ENCODE assay signal across 14 cellular contexts in the genomic region with DNA sequence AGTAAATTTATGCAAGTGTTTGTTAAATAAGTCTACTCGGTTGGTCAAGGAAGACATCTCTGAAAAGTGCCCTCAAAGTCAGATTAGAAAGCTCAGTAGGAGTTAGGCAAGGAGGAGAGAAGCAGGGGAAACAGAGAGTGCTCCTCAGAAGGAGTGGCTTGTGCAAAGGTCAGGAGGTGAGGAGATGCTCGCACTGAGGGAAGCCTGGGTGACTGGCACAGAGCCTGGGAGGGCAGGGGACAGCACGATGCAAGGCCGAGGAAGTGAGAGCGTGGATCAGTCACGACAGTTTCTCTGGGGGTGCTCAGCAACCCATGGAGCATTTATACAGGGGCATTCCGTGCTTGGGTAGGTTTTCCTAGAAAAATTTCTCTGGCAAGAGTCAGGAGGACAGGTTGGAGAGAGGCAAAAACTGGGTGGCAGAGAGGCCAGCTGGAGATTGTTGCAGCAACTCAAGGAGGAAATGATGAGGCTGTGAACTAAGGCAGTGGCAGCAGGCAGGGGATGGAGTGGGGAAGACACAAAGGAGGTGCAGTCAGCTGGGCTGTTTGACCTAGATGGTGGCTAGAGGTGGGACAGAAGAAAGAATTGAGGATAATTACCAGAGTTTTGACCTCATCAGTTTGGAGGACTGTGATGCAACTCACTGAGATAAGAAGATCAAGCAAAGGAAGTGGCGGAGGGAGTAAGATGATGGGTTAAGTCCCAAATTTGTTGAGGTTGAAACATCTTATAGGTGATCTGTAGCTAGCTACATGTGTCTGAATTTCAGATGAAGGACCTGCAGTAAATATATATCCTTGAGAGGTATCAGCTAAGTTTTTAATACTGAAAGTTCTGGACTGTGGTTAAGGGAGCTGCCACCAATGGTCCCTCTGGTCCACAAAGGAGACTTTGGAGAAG. TPM values are rescaled to one million over a fixed set of nuclear protein-coding genes. Genes with fewer than 3 reads are reported as not detected.
DNase-seq lines count a peak whose midpoint lies in the region; ATAC-seq and TF ChIP-seq lines count a peak whose summit lies in the region.
"Had no signal": no experiment of that assay in that cellular context is flagged by ENCODE, and none has a peak within 500 bp of the region (broad histone marks: within the 10 kb centered on the region; RNA-seq: fewer than 3 reads in every experiment).

No MANE protein-coding gene starts in this region.

- H3K4me3 Mint-ChIP-seq in activated CD8-positive, alpha-beta memory T cell treated with anti-CD3 and anti-CD28 coated beads, Interleukin-2, amount 10 ng/mL, durations not matched to agents 7 days and 5 days: peak overlapping the region; percentile 1
- peak overlapping the region; percentile 70 for H3K4me3 Mint-ChIP-seq in T-helper 2 cell treated with Interferon-gamma antibody and Interleukin-4, amounts not matched to agents 5 μg/mL and 100 μg/mL, for 36 hours

- peaks cover 75% of the 10 kb centered on the region for H3K4me1 Mint-ChIP-seq in activated CD8-positive, alpha-beta memory T cell treated with anti-CD3 and anti-CD28 coated beads, Interleukin-2, amount 10 ng/mL, durations not matched to agents 7 days and 5 days
- peaks cover 52% of the 10 kb centered on the region for H3K4me1 Mint-ChIP-seq in T-helper 2 cell treated with Interferon-gamma antibody and Interleukin-4, amounts not matched to agents 5 μg/mL and 100 μg/mL, for 36 hours (ENCODE audit: low read depth)

- peaks cover 0 to 29% of the 10 kb centered on the region in 2 donors for H3K4me1 ChIP-seq in left lung
- peaks cover 59 to 72% of the 10 kb centered on the region in 2 donors for H3K4me1 ChIP-seq in thyroid gland
- H3K4me1 ChIP-seq: colonic mucosa had no signal

- ATAC-seq in activated CD8-positive, alpha-beta memory T cell treated with anti-CD3 and anti-CD28 coated beads, Interleukin-2, amount 10 ng/mL, durations not matched to agents 7 days and 5 days: peak; percentile 31
- ATAC-seq in left lung: peak; percentile 10
- ATAC-seq in GM19328 (IDR thresholded peaks at IDR 0.05; ENCODE audit: unreplicated experiment): no peak
- no peak for ATAC-seq in HG02884 (IDR thresholded peaks at IDR 0.05; ENCODE audit: unreplicated experiment)

- WGBS in thyroid gland, 2 donors: 53 to 54% methylated on average over 8 of the region's 8 CpGs

- TF ChIP-seq POLR2A in thyroid gland (IDR thresholded peaks at IDR 0.05): no peak

- DNase-seq in activated CD8-positive, alpha-beta memory T cell treated with anti-CD3 and anti-CD28 coated beads, Interleukin-2, amount 10 ng/mL, durations not matched to agents 7 days and 5 days: no peak
- no peak for DNase-seq in activated CD8-positive, alpha-beta memory T cell treated with anti-CD3 and anti-CD28 coated beads, Interleukin-2, amount 50 U/mL, for 48 hours
- DNase-seq in T-helper 2 cell treated with Interferon-gamma antibody and Interleukin-4, amounts not matched to agents 5 μg/mL and 100 μg/mL, for 36 hours (ENCODE audit: low spot score): no peak
- DNase-seq in left lung: no peak
- DNase-seq in thyroid gland: peak in 1 of 2 donors; percentile 21
- no peak for DNase-seq in GM19240 (ENCODE audit: insufficient read length, low spot score)
- DNase-seq: colonic mucosa, EL, H7, NCI-H2171 treated with DMSO at 0.1 percent for 48 hours, ovary had no signal

- H3K36me3 ChIP-seq in left lung (no peaks in the 10 kb centered on the region), thyroid gland (no peaks in the 10 kb centered on the region)
- H3K36me3 ChIP-seq: colonic mucosa, ovary had no signal

- H3K9me3 ChIP-seq in left lung: no peaks in the 10 kb centered on the region
- H3K9me3 ChIP-seq in thyroid gland: no peaks in the 10 kb centered on the region
- H3K9me3 ChIP-seq: colonic mucosa, ovary had no signal

- TF ChIP-seq CTCF in left lung (IDR thresholded peaks at IDR 0.05) (no peak), thyroid gland (IDR thresholded peaks at IDR 0.05) (no peak)

- H3K9me3 Mint-ChIP-seq in activated CD8-positive, alpha-beta memory T cell treated with anti-CD3 and anti-CD28 coated beads, Interleukin-2, amount 10 ng/mL, durations not matched to agents 7 days and 5 days (ENCODE audit: low read depth): no peaks in the 10 kb centered on the region
- H3K9me3 Mint-ChIP-seq in T-helper 2 cell treated with Interferon-gamma antibody and Interleukin-4, amounts not matched to agents 5 μg/mL and 100 μg/mL, for 36 hours: no peaks in the 10 kb centered on the region

- H3K27ac ChIP-seq in left lung: no peak overlapping the region
- peak overlapping the region; percentile 73 to 81 (median 75) for H3K27ac ChIP-seq in thyroid gland
- H3K27ac ChIP-seq: colonic mucosa, ovary had no signal

- CTCF ChIA-PET in activated CD8-positive, alpha-beta memory T cell treated with anti-CD3 and anti-CD28 coated beads, Interleukin-2, amount 10 ng/mL, durations not matched to agents 7 days and 5 days (lab: Charles Lee): interaction anchor here (0.7 to 3.2 kb wide), 5 partner anchors 10 to 806 kb away, joined by 3 to 13 read pairs (median 4); no protein-coding TSS in a partner anchor

- no peaks in the 10 kb centered on the region for H3K27me3 Mint-ChIP-seq in activated CD8-positive, alpha-beta memory T cell treated with anti-CD3 and anti-CD28 coated beads, Interleukin-2, amount 10 ng/mL, durations not matched to agents 7 days and 5 days
- no peaks in the 10 kb centered on the region for H3K27me3 Mint-ChIP-seq in T-helper 2 cell treated with Interferon-gamma antibody and Interleukin-4, amounts not matched to agents 5 μg/mL and 100 μg/mL, for 36 hours (ENCODE audit: low read depth)

- peaks cover 42% of the 10 kb centered on the region for H3K36me3 Mint-ChIP-seq in activated CD8-positive, alpha-beta memory T cell treated with anti-CD3 and anti-CD28 coated beads, Interleukin-2, amount 10 ng/mL, durations not matched to agents 7 days and 5 days
- H3K36me3 Mint-ChIP-seq in T-helper 2 cell treated with Interferon-gamma antibody and Interleukin-4, amounts not matched to agents 5 μg/mL and 100 μg/mL, for 36 hours (ENCODE audit: low read depth): peaks cover 39% of the 10 kb centered on the region

- intact Hi-C loops in left lung (cut with DNase I): no loop called here
- intact Hi-C loops in thyroid gland (cut with DNase I): no loop called here

- H3K27ac Mint-ChIP-seq in activated CD8-positive, alpha-beta memory T cell treated with anti-CD3 and anti-CD28 coated beads, Interleukin-2, amount 10 ng/mL, durations not matched to agents 7 days and 5 days: peak overlapping the region; percentile 76
- peak overlapping the region; percentile 49 for H3K27ac Mint-ChIP-seq in T-helper 2 cell treated with Interferon-gamma antibody and Interleukin-4, amounts not matched to agents 5 μg/mL and 100 μg/mL, for 36 hours

- H3K4me3 ChIP-seq in left lung: no peak overlapping the region
- no peak overlapping the region for H3K4me3 ChIP-seq in thyroid gland (replicated peaks in 1 of 3)
- H3K4me3 ChIP-seq: colonic mucosa, lung, ovary had no signal

- H3K27me3 ChIP-seq in left lung (no peaks in the 10 kb centered on the region), thyroid gland (no peaks in the 10 kb centered on the region)
- H3K27me3 ChIP-seq: colonic mucosa, ovary had no signal

RNA-seq across cellular contexts. Expression of a gene that starts 52.4 kb away (rescaled TPM):
- total RNA-seq in activated CD8-positive, alpha-beta memory T cell treated with anti-CD3 and anti-CD28 coated beads, Interleukin-2, amount 10 ng/mL, durations not matched to agents 7 days and 5 days: 100 to 1,000 TPM; 118 to 143 TPM
- 1 to 10 TPM; 6.3 to 8.7 TPM for total RNA-seq in left lung
- 100 to 1,000 TPM; 108 to 163 (median 115) TPM for total RNA-seq in thyroid gland

Comparison
In these comparisons a context has a peak if more than half of its experiments do, and no peak if none do; other contexts are left out.
1. ATAC-seq: peak in activated CD8-positive, alpha-beta memory T cell treated with anti-CD3 and anti-CD28 coated beads, Interleukin-2, amount 10 ng/mL, durations not matched to agents 7 days and 5 days (single experiment) and left lung (single experiment); none in GM19328 (single experiment) and HG02884 (single experiment).
2. H3K27ac ChIP-seq: peak in thyroid gland (3 of 3); none in left lung (0 of 2).
3. RNA of a gene that starts 52.4 kb away (total RNA-seq): 118 to 143 TPM in activated CD8-positive, alpha-beta memory T cell treated with anti-CD3 and anti-CD28 coated beads, Interleukin-2, amount 10 ng/mL, durations not matched to agents 7 days and 5 days and 108 to 163 TPM in thyroid gland; 6.3 to 8.7 TPM in left lung; every median in the first group is over 10 times any median in the second.